Comparison of ENCODE assay signal across 21 cellular contexts in the genomic region with DNA sequence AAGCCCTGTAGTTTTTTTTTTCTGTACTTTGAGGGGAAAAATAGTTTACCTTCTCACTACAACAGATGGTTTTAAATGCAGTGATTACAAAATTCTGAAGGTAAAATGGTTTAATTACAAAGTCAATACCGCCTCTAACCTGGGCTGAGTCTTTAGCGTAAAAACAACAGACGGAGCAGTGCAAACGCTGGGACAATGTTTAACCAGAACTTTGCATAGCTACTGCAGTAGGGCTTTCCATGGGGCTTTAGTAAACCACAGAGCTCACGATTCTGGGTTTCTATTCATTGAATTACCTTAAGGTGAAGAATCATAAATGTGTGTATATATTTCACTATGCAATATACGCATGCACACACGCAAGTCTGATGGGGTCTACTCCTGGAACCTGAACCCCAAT.
A peak's percentile ranks its signal among the peaks of the same experiment; 100 is the strongest.
DNase-seq lines count a peak whose midpoint lies in the region; ATAC-seq, FAIRE-seq and TF ChIP-seq lines count a peak whose summit lies in the region.
"Had no signal": no experiment of that assay in that cellular context is flagged by ENCODE, and none has a peak within 500 bp of the region (broad histone marks: within the 10 kb centered on the region; RNA-seq: fewer than 3 reads in every experiment).

No MANE protein-coding gene starts in this region.

- H4K20me1 ChIP-seq in GM12878 (ENCODE audit: control insufficient read depth, insufficient read depth), result no peaks in the 10 kb centered on the region

- ATAC-seq in HG03432 (IDR thresholded peaks at IDR 0.05; ENCODE audit: unreplicated experiment), result peak; percentile 47
- ATAC-seq in GM12878, result peak; percentile 94
- peak; percentile 96 for ATAC-seq in mucosa of descending colon
- ATAC-seq in GM21825 (IDR thresholded peaks at IDR 0.05; ENCODE audit: unreplicated experiment), result no peak
- ATAC-seq: left cardiac atrium had no signal

- no peak overlapping the region for H2AFZ ChIP-seq in GM12878 (ENCODE audit: control insufficient read depth, low read depth, low read length)

- H3K9me3 ChIP-seq in GM12878 (replicated peaks; ENCODE audit: control insufficient read depth, insufficient read depth, low read length) (no peaks in the 10 kb centered on the region), mucosa of descending colon (no peaks in the 10 kb centered on the region)

- H3K4me2 ChIP-seq in GM12878 (ENCODE audit: control insufficient read depth, insufficient read depth), result no peak overlapping the region

- H3K27me3 ChIP-seq in GM12878 (replicated peaks in 1 of 2; ENCODE audit: control insufficient read depth in 2 of 2, insufficient read depth in 2 of 2, low read length in 1 of 2), result no peaks in the 10 kb centered on the region

- DNase-seq in DMS53 treated with DMSO at 0.1 percent for 48 hours (lab: John Stamatoyannopoulos, UW; ENCODE audit: unreplicated experiment), result peak; percentile 59
- no peak for DNase-seq in GM12878 (ENCODE audit: low read depth, low spot score)
- DNase-seq in mucosa of descending colon, result peak in 1 of 3 donors; percentile 56
- no peak for DNase-seq in SKM-1 treated with dmso at 0.1 percent for 144 hours (lab: John Stamatoyannopoulos, UW; ENCODE audit: unreplicated experiment)
- no peak for DNase-seq in inferior parietal cortex (ENCODE audit: extremely low spot score)
- DNase-seq in activated effector memory CD4-positive, alpha-beta T cell treated with anti-CD3 and anti-CD28 coated beads, Interleukin-2, amount 50 U/mL, for 16 hours, result no peak
- DNase-seq: activated CD4-positive, alpha-beta T cell treated with anti-CD3 and anti-CD28 coated beads, Interleukin-2, amount 50 U/mL, for 4 hours; activated naive CD4-positive, alpha-beta T cell; activated T-cell treated with anti-CD3 and anti-CD28 coated beads for 4 hours; amygdala; DMS79; erythroblast; left cardiac atrium; midbrain; NCI-H1436; NCI-H446 treated with DMSO at 0.1 percent for 48 hours; SHP77; T-helper 1 cell had no signal

- RAD21 ChIA-PET in GM12878 (lab: Charles Lee; ENCODE audit: unreplicated experiment), result interaction anchor here (1.1 kb wide), 1 partner anchor 14 kb away, joined by 5 read pairs; no protein-coding TSS in a partner anchor

- WGBS in GM12878 (ENCODE audit: insufficient coverage, insufficient replicate concordance, low lambda C conversion rate, missing lambda C conversion rate), result 47% methylated on average over 7 of the region's 7 CpGs

- CTCF ChIA-PET in GM12878 (lab: Yijun Ruan, JAX), result interaction anchor here (2.0 kb wide), 1 partner anchor 15 kb away, joined by 7 read pairs; no protein-coding TSS in a partner anchor

- no peaks in the 10 kb centered on the region for H3K79me2 ChIP-seq in GM12878 (ENCODE audit: control insufficient read depth, insufficient read depth, low read length)

- no peak for TF ChIP-seq POLR2A in GM12878 (IDR thresholded peaks at IDR 0.05; ENCODE audit: low read depth, low read length)

- no peak for TF ChIP-seq EP300 in GM12878 (IDR thresholded peaks at IDR 0.05; ENCODE audit: borderline replicate concordance in 1 of 2, control insufficient read depth in 1 of 2, low read depth in 2 of 2, low read length in 2 of 2)

- H3K4me1 ChIP-seq in GM12878 (ENCODE audit: control insufficient read depth, insufficient read depth, low read length) (no peaks in the 10 kb centered on the region), mucosa of descending colon (ENCODE audit: low read depth) (no peaks in the 10 kb centered on the region)

- H3K36me3 ChIP-seq in GM12878 (ENCODE audit: control insufficient read depth in 2 of 2, insufficient read depth in 2 of 2, low read length in 1 of 2), result no peaks in the 10 kb centered on the region
- no peaks in the 10 kb centered on the region for H3K36me3 ChIP-seq in mucosa of descending colon (ENCODE audit: low read depth)

- no peak for TF ChIP-seq CTCF in GM12878 (IDR thresholded peaks at IDR 0.05 in 2 of 3, conservative IDR thresholded peaks at IDR 0.05 in 1 of 3; ENCODE audit: control insufficient read depth in 2 of 3, extremely low read depth in 1 of 3, insufficient read depth in 1 of 3, low read depth in 3 of 3, low read length in 3 of 3)
- no peak for TF ChIP-seq CTCF in mucosa of descending colon (IDR thresholded peaks at IDR 0.05)

- H3K4me3 ChIP-seq in GM12878 (no peak overlapping the region), mucosa of descending colon (no peak overlapping the region)

- no peak for FAIRE-seq in GM12878 (lab: Jason Lieb, UNC)
- FAIRE-seq: H1 had no signal

- BruUV-seq in GM12878 (replicated peaks; lab: Mats Ljungman, UMichigan), result no TSS peak

- intact Hi-C loops in GM12878 (cut with micrococcal nuclease; ENCODE audit: unreplicated experiment) (no loop called here), mucosa of descending colon (cut with DNase I, micrococcal nuclease) (no loop called here)

- POLR2A ChIA-PET in GM12878 (lab: Charles Lee), result no interaction called here

- no peak overlapping the region for H3K27ac ChIP-seq in GM12878 (ENCODE audit: control insufficient read depth, insufficient read depth)

- in situ Hi-C loops in GM12878 (cut with MboI), result no loop called here

- no peak for TF ChIP-seq RAD21 in GM12878 (IDR thresholded peaks at IDR 0.05; ENCODE audit: insufficient read depth, low read depth, low read length)

- no peak overlapping the region for H3K9ac ChIP-seq in GM12878 (ENCODE audit: control insufficient read depth, insufficient read depth, low read length)

- SMC1A ChIA-PET in GM12878 (lab: Charles Lee; ENCODE audit: uncharacterized antibody, unreplicated experiment), result interaction anchor here (1.0 kb wide), 1 partner anchor 14 kb away, joined by 4 read pairs; no protein-coding TSS in a partner anchor

TF ChIP-seq in GM12878, 131 proteins besides CTCF, POLR2A, EP300 and RAD21:
- no peak for TF ChIP-seq SREBF1 (IDR thresholded peaks at IDR 0.05; ENCODE audit: low read length)
- TF ChIP-seq, protein P1, sequence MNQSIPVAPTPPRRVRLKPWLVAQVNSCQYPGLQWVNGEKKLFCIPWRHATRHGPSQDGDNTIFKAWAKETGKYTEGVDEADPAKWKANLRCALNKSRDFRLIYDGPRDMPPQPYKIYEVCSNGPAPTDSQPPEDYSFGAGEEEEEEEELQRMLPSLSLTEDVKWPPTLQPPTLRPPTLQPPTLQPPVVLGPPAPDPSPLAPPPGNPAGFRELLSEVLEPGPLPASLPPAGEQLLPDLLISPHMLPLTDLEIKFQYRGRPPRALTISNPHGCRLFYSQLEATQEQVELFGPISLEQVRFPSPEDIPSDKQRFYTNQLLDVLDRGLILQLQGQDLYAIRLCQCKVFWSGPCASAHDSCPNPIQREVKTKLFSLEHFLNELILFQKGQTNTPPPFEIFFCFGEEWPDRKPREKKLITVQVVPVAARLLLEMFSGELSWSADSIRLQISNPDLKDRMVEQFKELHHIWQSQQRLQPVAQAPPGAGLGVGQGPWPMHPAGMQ (IDR thresholded peaks at IDR 0.05; ENCODE audit: borderline replicate concordance), result no peak
- TF ChIP-seq ZNF217 (IDR thresholded peaks at IDR 0.05), result no peak
- TF ChIP-seq DPF2 (IDR thresholded peaks at IDR 0.05), result peak; percentile 39; the same call in 1 of the 2 replicates
- TF ChIP-seq, protein P2, sequence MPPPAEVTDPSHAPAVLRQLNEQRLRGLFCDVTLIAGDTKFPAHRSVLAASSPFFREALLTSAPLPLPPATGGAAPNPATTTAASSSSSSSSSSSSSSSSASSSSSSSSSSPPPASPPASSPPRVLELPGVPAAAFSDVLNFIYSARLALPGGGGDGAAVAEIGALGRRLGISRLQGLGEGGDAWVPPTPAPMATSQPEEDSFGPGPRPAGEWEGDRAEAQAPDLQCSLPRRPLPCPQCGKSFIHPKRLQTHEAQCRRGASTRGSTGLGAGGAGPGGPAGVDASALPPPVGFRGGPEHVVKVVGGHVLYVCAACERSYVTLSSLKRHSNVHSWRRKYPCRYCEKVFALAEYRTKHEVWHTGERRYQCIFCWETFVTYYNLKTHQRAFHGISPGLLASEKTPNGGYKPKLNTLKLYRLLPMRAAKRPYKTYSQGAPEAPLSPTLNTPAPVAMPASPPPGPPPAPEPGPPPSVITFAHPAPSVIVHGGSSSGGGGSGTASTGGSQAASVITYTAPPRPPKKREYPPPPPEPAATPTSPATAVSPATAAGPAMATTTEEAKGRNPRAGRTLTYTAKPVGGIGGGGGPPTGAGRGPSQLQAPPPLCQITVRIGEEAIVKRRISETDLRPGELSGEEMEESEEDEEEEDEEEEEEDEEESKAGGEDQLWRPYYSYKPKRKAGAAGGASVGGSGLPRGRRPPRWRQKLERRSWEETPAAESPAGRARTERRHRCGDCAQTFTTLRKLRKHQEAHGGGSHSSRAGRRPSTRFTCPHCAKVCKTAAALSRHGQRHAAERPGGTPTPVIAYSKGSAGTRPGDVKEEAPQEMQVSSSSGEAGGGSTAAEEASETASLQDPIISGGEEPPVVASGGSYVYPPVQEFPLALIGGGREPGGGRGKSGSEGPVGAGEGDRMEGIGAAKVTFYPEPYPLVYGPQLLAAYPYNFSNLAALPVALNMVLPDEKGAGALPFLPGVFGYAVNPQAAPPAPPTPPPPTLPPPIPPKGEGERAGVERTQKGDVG (CRISPR knock-in tag; IDR thresholded peaks at IDR 0.05), result no peak
- TF ChIP-seq ZNF207 (IDR thresholded peaks at IDR 0.05; ENCODE audit: borderline replicate concordance), result no peak
- no peak for TF ChIP-seq GABPA (IDR thresholded peaks at IDR 0.05; ENCODE audit: low read depth)
- no peak for TF ChIP-seq MEF2B (IDR thresholded peaks at IDR 0.05; ENCODE audit: partially characterized antibody, poor library complexity, severe bottlenecking)
- no peak for TF ChIP-seq MEF2A (IDR thresholded peaks at IDR 0.05; ENCODE audit: insufficient read depth, low read depth, low read length)
- no peak for TF ChIP-seq FOXK2 (IDR thresholded peaks at IDR 0.05)
- peak; percentile 51 to 81 for TF ChIP-seq BHLHE40 (IDR thresholded peaks at IDR 0.05; ENCODE audit: borderline replicate concordance in 1 of 2, low read depth in 2 of 2, low read length in 1 of 2)
- TF ChIP-seq, protein P3, sequence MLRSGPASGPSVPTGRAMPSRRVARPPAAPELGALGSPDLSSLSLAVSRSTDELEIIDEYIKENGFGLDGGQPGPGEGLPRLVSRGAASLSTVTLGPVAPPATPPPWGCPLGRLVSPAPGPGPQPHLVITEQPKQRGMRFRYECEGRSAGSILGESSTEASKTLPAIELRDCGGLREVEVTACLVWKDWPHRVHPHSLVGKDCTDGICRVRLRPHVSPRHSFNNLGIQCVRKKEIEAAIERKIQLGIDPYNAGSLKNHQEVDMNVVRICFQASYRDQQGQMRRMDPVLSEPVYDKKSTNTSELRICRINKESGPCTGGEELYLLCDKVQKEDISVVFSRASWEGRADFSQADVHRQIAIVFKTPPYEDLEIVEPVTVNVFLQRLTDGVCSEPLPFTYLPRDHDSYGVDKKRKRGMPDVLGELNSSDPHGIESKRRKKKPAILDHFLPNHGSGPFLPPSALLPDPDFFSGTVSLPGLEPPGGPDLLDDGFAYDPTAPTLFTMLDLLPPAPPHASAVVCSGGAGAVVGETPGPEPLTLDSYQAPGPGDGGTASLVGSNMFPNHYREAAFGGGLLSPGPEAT (IDR thresholded peaks at IDR 0.05; ENCODE audit: low read depth), result peak; percentile 60
